1 cellular context compared by ENCODE assay signal in the genomic region with DNA sequence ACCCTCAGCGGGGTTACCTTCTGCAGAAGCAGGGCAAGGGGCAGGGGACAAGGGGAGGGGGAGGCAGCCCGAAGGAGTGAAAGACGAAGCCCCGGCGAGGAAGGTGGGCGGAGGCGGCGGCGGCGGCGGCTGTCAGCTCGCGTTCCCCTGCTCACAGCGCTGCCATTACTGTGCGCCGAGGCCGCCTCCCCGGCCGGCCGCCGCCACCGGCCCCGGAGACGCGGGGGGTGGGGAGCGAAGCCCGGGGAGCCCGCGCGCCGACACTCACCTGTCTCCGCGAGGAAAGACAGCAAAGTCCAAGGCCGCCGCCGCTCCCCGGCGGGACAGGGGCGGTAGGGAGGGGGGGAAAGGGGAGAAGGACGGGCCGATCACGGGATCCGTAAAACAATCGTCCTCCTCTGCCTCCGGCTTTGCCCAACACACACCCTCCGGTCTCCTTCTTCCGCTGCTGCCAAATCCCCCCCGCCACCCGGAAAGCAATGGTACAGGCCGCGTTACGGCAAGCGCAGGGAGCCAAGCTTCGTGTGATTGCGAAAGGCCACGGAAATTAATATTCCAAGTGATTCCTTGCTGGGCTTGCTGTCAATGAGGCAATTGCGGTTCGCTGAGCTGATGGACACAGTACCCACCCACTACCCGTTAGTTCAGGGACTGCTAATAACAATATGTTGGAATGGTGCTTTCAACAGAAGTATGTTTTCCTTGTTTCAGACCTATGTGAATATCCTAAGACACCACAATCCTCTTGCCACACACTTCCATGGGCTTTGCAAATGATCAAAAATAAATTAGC.
TF ChIP-seq lines count a peak whose summit lies in the region.

A gene (minus strand): TSS at position 180 of the 793 bp plus-strand sequence. CDS start 19,024 bp downstream, outside the sequence.

TF ChIP-seq in HEK293, 187 proteins besides CTCF, POLR2A, EP300 and RAD21 (continued from another document and continues in another):
- TF ChIP-seq, protein P1, sequence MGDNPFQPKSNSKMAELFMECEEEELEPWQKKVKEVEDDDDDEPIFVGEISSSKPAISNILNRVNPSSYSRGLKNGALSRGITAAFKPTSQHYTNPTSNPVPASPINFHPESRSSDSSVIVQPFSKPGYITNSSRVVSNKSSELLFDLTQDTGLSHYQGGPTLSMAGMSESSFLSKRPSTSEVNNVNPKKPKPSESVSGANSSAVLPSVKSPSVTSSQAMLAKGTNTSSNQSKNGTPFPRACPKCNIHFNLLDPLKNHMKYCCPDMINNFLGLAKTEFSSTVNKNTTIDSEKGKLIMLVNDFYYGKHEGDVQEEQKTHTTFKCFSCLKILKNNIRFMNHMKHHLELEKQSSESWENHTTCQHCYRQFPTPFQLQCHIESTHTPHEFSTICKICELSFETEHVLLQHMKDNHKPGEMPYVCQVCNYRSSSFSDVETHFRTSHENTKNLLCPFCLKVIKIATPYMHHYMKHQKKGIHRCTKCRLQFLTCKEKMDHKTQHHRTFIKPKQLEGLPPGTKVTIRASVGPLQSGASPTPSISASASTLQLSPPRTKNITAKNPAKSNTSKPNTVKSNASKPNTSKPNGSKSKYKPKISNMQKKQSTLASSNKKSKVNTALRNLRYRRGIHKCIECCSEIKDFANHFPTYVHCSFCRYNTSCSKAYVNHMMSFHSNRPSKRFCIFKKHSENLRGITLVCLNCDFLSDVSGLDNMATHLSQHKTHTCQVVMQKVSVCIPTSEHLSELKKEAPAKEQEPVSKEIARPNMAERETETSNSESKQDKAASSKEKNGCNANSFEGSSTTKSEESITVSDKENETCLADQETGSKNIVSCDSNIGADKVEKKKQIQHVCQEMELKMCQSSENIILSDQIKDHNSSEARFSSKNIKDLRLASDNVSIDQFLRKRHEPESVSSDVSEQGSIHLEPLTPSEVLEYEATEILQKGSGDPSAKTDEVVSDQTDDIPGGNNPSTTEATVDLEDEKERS (tag by site-specific recombination; IDR thresholded peaks at IDR 0.05) = no peak
- TF ChIP-seq ZEB2 (tag by site-specific recombination; IDR thresholded peaks at IDR 0.05) = peak; percentile 95
- no peak for TF ChIP-seq ZNF624 (tag by site-specific recombination; IDR thresholded peaks at IDR 0.05)
- peak; percentile 45 for TF ChIP-seq ZFHX2 (tag by site-specific recombination; conservative IDR thresholded peaks at IDR 0.05)
- TF ChIP-seq ZSCAN30 (tag by site-specific recombination; IDR thresholded peaks at IDR 0.05) = peak; percentile 82
- no peak for TF ChIP-seq ZNF416 (tag by site-specific recombination; IDR thresholded peaks at IDR 0.05)
- peak; percentile 39; the same call in 1 of the 2 replicates for TF ChIP-seq ZBTB20 (tag by site-specific recombination; IDR thresholded peaks at IDR 0.05)
- no peak for TF ChIP-seq PRDM1 (tag by site-specific recombination; IDR thresholded peaks at IDR 0.05)
- TF ChIP-seq MYNN (tag by site-specific recombination; IDR thresholded peaks at IDR 0.05; ENCODE audit: borderline replicate concordance) = no peak
- no peak for TF ChIP-seq ZNF544 (tag by site-specific recombination; IDR thresholded peaks at IDR 0.05)
- TF ChIP-seq, protein P2, sequence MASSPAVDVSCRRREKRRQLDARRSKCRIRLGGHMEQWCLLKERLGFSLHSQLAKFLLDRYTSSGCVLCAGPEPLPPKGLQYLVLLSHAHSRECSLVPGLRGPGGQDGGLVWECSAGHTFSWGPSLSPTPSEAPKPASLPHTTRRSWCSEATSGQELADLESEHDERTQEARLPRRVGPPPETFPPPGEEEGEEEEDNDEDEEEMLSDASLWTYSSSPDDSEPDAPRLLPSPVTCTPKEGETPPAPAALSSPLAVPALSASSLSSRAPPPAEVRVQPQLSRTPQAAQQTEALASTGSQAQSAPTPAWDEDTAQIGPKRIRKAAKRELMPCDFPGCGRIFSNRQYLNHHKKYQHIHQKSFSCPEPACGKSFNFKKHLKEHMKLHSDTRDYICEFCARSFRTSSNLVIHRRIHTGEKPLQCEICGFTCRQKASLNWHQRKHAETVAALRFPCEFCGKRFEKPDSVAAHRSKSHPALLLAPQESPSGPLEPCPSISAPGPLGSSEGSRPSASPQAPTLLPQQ (tag by site-specific recombination; IDR thresholded peaks at IDR 0.05) = peak; percentile 75
- TF ChIP-seq ZNF341 (tag by site-specific recombination; IDR thresholded peaks at IDR 0.05; ENCODE audit: low read depth) = peak; percentile 94
- TF ChIP-seq ZNF629 (tag by site-specific recombination; IDR thresholded peaks at IDR 0.05) = peak; percentile 72
- TF ChIP-seq ZNF658 (tag by site-specific recombination; IDR thresholded peaks at IDR 0.05) = no peak
- no peak for TF ChIP-seq ZNF184 (tag by site-specific recombination; IDR thresholded peaks at IDR 0.05)
- peak; percentile 37; the same call in 1 of the 2 replicates for TF ChIP-seq MZF1 (tag by site-specific recombination; IDR thresholded peaks at IDR 0.05; ENCODE audit: borderline replicate concordance)
- 0 out of 2 replicates have a peak, but pooled peaks have one; percentile 42 for TF ChIP-seq GLI4 (tag by site-specific recombination; IDR thresholded peaks at IDR 0.05)
- TF ChIP-seq, protein P3, sequence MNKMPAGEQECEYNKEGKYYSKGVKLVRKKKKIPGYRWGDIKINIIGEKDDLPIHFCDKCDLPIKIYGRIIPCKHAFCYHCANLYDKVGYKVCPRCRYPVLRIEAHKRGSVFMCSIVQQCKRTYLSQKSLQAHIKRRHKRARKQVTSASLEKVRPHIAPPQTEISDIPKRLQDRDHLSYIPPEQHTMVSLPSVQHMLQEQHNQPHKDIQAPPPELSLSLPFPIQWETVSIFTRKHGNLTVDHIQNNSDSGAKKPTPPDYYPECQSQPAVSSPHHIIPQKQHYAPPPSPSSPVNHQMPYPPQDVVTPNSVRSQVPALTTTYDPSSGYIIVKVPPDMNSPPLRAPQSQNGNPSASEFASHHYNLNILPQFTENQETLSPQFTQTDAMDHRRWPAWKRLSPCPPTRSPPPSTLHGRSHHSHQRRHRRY (tag by site-specific recombination; IDR thresholded peaks at IDR 0.05) = no peak
- TF ChIP-seq ZNF214 (tag by site-specific recombination; IDR thresholded peaks at IDR 0.05; ENCODE audit: borderline replicate concordance) = no peak
- TF ChIP-seq ZNF133 (tag by site-specific recombination; IDR thresholded peaks at IDR 0.05) = no peak
- TF ChIP-seq, protein P4, sequence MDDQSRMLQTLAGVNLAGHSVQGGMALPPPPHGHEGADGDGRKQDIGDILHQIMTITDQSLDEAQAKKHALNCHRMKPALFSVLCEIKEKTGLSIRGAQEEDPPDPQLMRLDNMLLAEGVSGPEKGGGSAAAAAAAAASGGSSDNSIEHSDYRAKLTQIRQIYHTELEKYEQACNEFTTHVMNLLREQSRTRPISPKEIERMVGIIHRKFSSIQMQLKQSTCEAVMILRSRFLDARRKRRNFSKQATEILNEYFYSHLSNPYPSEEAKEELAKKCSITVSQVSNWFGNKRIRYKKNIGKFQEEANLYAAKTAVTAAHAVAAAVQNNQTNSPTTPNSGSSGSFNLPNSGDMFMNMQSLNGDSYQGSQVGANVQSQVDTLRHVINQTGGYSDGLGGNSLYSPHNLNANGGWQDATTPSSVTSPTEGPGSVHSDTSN (CRISPR knock-in tag; IDR thresholded peaks at IDR 0.05) = no peak
- TF ChIP-seq, protein P5, sequence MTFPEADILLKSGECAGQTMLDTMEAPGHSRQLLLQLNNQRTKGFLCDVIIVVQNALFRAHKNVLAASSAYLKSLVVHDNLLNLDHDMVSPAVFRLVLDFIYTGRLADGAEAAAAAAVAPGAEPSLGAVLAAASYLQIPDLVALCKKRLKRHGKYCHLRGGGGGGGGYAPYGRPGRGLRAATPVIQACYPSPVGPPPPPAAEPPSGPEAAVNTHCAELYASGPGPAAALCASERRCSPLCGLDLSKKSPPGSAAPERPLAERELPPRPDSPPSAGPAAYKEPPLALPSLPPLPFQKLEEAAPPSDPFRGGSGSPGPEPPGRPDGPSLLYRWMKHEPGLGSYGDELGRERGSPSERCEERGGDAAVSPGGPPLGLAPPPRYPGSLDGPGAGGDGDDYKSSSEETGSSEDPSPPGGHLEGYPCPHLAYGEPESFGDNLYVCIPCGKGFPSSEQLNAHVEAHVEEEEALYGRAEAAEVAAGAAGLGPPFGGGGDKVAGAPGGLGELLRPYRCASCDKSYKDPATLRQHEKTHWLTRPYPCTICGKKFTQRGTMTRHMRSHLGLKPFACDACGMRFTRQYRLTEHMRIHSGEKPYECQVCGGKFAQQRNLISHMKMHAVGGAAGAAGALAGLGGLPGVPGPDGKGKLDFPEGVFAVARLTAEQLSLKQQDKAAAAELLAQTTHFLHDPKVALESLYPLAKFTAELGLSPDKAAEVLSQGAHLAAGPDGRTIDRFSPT (tag by site-specific recombination; IDR thresholded peaks at IDR 0.05) = peak; percentile 33; the same call in 1 of the 2 replicates
- TF ChIP-seq YY1 (tag by site-specific recombination; IDR thresholded peaks at IDR 0.05) = peak; percentile 74
- no peak for TF ChIP-seq ZNF621 (tag by site-specific recombination; IDR thresholded peaks at IDR 0.05)
- peak; percentile 59 for TF ChIP-seq ZNF10 (tag by site-specific recombination; IDR thresholded peaks at IDR 0.05)
- TF ChIP-seq ZNF670 (tag by site-specific recombination; IDR thresholded peaks at IDR 0.05; ENCODE audit: low read depth) = no peak
- TF ChIP-seq ZNF174 (tag by site-specific recombination; IDR thresholded peaks at IDR 0.05) = no peak
- TF ChIP-seq ZNF202 (tag by site-specific recombination; IDR thresholded peaks at IDR 0.05; ENCODE audit: borderline replicate concordance) = no peak
- TF ChIP-seq ZBTB1 (tag by site-specific recombination; IDR thresholded peaks at IDR 0.05) = 0 out of 2 replicates have a peak, but pooled peaks have one; percentile 25
- no peak for TF ChIP-seq ZNF175 (tag by site-specific recombination; IDR thresholded peaks at IDR 0.05)
- TF ChIP-seq ZNF248 (tag by site-specific recombination; IDR thresholded peaks at IDR 0.05) = no peak
- peak; percentile 91 for TF ChIP-seq ZNF501 (tag by site-specific recombination; IDR thresholded peaks at IDR 0.05)
- no peak for TF ChIP-seq ZNF529 (tag by site-specific recombination; IDR thresholded peaks at IDR 0.05; ENCODE audit: insufficient replicate concordance)
- TF ChIP-seq, protein P6, sequence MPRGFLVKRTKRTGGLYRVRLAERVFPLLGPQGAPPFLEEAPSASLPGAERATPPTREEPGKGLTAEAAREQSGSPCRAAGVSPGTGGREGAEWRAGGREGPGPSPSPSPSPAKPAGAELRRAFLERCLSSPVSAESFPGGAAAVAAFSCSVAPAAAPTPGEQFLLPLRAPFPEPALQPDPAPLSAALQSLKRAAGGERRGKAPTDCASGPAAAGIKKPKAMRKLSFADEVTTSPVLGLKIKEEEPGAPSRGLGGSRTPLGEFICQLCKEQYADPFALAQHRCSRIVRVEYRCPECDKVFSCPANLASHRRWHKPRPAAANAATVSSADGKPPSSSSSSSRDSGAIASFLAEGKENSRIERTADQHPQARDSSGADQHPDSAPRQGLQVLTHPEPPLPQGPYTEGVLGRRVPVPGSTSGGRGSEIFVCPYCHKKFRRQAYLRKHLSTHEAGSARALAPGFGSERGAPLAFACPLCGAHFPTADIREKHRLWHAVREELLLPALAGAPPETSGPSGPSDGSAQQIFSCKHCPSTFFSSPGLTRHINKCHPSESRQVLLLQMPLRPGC (tag by site-specific recombination; IDR thresholded peaks at IDR 0.05) = peak; percentile 77
- TF ChIP-seq, protein P7, sequence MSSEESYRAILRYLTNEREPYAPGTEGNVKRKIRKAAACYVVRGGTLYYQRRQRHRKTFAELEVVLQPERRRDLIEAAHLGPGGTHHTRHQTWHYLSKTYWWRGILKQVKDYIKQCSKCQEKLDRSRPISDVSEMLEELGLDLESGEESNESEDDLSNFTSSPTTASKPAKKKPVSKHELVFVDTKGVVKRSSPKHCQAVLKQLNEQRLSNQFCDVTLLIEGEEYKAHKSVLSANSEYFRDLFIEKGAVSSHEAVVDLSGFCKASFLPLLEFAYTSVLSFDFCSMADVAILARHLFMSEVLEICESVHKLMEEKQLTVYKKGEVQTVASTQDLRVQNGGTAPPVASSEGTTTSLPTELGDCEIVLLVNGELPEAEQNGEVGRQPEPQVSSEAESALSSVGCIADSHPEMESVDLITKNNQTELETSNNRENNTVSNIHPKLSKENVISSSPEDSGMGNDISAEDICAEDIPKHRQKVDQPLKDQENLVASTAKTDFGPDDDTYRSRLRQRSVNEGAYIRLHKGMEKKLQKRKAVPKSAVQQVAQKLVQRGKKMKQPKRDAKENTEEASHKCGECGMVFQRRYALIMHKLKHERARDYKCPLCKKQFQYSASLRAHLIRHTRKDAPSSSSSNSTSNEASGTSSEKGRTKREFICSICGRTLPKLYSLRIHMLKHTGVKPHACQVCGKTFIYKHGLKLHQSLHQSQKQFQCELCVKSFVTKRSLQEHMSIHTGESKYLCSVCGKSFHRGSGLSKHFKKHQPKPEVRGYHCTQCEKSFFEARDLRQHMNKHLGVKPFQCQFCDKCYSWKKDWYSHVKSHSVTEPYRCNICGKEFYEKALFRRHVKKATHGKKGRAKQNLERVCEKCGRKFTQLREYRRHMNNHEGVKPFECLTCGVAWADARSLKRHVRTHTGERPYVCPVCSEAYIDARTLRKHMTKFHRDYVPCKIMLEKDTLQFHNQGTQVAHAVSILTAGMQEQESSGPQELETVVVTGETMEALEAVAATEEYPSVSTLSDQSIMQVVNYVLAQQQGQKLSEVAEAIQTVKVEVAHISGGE (tag by site-specific recombination; conservative IDR thresholded peaks at IDR 0.05; ENCODE audit: low read depth) = peak; percentile 83
- no peak for TF ChIP-seq MEIS1 (CRISPR knock-in tag; IDR thresholded peaks at IDR 0.05; ENCODE audit: borderline replicate concordance)
- TF ChIP-seq HOXA7 (CRISPR knock-in tag; IDR thresholded peaks at IDR 0.05; ENCODE audit: borderline replicate concordance) = no peak
- TF ChIP-seq, protein P8, sequence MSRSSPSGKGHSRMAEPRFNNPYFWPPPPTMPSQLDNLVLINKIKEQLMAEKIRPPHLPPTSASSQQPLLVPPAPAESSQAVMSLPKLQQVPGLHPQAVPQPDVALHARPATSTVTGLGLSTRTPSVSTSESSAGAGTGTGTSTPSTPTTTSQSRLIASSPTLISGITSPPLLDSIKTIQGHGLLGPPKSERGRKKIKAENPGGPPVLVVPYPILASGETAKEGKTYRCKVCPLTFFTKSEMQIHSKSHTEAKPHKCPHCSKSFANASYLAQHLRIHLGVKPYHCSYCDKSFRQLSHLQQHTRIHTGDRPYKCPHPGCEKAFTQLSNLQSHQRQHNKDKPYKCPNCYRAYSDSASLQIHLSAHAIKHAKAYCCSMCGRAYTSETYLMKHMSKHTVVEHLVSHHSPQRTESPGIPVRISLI (tag by site-specific recombination; IDR thresholded peaks at IDR 0.05) = no peak
- TF ChIP-seq SALL2 (tag by site-specific recombination; IDR thresholded peaks at IDR 0.05; ENCODE audit: borderline replicate concordance) = no peak
- no peak for TF ChIP-seq ZNF211 (tag by site-specific recombination; IDR thresholded peaks at IDR 0.05; ENCODE audit: low read depth)
- no peak for TF ChIP-seq ZNF747 (tag by site-specific recombination; IDR thresholded peaks at IDR 0.05)
- TF ChIP-seq ZNF19 (tag by site-specific recombination; IDR thresholded peaks at IDR 0.05; ENCODE audit: low read depth) = no peak
- TF ChIP-seq GLI2 (tag by site-specific recombination; IDR thresholded peaks at IDR 0.05; ENCODE audit: borderline replicate concordance, low read depth) = no peak
